In genomic region chr19:28044477-28044876, GRCh38 we compare ENCODE assay signal across 35 cellular contexts.
"Had no signal": no experiment of that assay in that cellular context is flagged by ENCODE, and none has a peak within 500 bp of the region (broad histone marks: within the 10 kb centered on the region; RNA-seq: fewer than 3 reads in every experiment).

No MANE protein-coding gene starts in this region.

- H3K36me3 ChIP-seq: MG63 had no signal

- H3K27me3 ChIP-seq: MG63 had no signal

- H3K9me3 ChIP-seq: MG63 had no signal

- DNase-seq: Karpas-422, Kasumi-1, KG1, MG63, MM.1S, MV-4-11, NCI-H1048, NCI-H1092, NCI-H1092 treated with DMSO at 0.1 percent for 48 hours, NCI-H1105, NCI-H1105 treated with DMSO at 0.1 percent for 48 hours, NCI-H1417, NCI-H1417 treated with DMSO at 0.1 percent for 48 hours, NCI-H1436, NCI-H1436 treated with DMSO at 0.1 percent for 48 hours, NCI-H146, NCI-H1694, NCI-H1694 treated with DMSO at 0.1 percent for 48 hours, NCI-H187, NCI-H187 treated with DMSO at 0.1 percent for 48 hours, NCI-H1930, NCI-H2029, NCI-H2029 treated with DMSO at 0.1 percent for 48 hours, NCI-H2081, NCI-H2081 treated with DMSO at 0.1 percent for 48 hours, NCI-H2107, NCI-H2171, NCI-H2171 treated with DMSO at 0.1 percent for 48 hours, NCI-H2227 treated with DMSO at 0.1 percent for 48 hours, NCI-H226, NCI-H345, NCI-H446, NCI-H446 treated with DMSO at 0.1 percent for 48 hours, NCI-H510A had no signal

- H3K4me3 ChIP-seq: MG63 had no signal

- H3K27ac ChIP-seq: KMS-11 had no signal
